In the genomic region with DNA sequence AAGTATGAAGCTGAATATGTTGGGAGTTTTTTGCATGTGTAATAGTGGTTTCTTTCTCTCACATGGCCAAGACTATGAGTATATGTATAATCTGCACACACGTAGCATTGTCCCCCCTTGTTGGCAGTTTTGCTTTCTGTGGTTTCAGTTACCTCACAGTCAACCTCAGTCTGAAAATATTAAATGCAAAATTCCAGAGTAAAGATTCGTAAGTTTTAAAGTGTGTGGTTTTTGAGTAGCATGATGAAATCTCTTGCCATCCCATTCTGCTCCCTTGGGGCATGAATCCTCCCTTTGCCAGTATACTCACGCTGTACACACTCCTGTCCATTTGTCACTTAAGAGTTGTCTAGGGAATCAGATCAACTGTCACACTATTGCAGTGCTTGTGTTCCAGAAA, we compare ENCODE assay signal across 13 cellular contexts.
DNase-seq lines count a peak whose midpoint lies in the region; ATAC-seq and TF ChIP-seq lines count a peak whose summit lies in the region.
"Had no signal": no experiment of that assay in that cellular context is flagged by ENCODE, and none has a peak within 500 bp of the region (broad histone marks: within the 10 kb centered on the region; RNA-seq: fewer than 3 reads in every experiment).

No MANE protein-coding gene starts in this region.

- intact Hi-C loops in activated T-helper 1 cell treated with anti-CD3 and anti-CD28 coated beads, Interleukin-12 subunit alpha, Interleukin-12 subunit beta, Interleukin-2, Interleukin-4 antibody, amounts not matched to agents 30 ng/mL and 10 ng/mL and 1 ng/mL, durations not matched to agents 14 hours and 24 hours and 36 hours (cut with micrococcal nuclease), result no loop called here

- TF ChIP-seq CTCF in cardiac fibroblast (IDR thresholded peaks at IDR 0.05; ENCODE audit: low read depth, low read length) (no peak), nephron progenitor cell (IDR thresholded peaks at IDR 0.05) (no peak)

- no peaks in the 10 kb centered on the region for H3K9me3 Mint-ChIP-seq in activated T-helper 1 cell treated with anti-CD3 and anti-CD28 coated beads, Interleukin-12 subunit alpha, Interleukin-12 subunit beta, Interleukin-2, Interleukin-4 antibody, amounts not matched to agents 30 ng/mL and 10 ng/mL and 1 ng/mL, durations not matched to agents 14 hours and 24 hours and 36 hours
- H3K9me3 Mint-ChIP-seq in nephron progenitor cell, result no peaks in the 10 kb centered on the region
- H3K9me3 Mint-ChIP-seq: stimulated activated naive CD8-positive, alpha-beta T cell treated with anti-CD3 and anti-CD28 coated beads, Interleukin-15, Interleukin-2, amounts not matched to agents 100 ng/mL and 50 ng/mL, for 24 hours had no signal

- no peaks in the 10 kb centered on the region for H3K36me3 Mint-ChIP-seq in activated T-helper 1 cell treated with anti-CD3 and anti-CD28 coated beads, Interleukin-12 subunit alpha, Interleukin-12 subunit beta, Interleukin-2, Interleukin-4 antibody, amounts not matched to agents 30 ng/mL and 10 ng/mL and 1 ng/mL, durations not matched to agents 14 hours and 24 hours and 36 hours (ENCODE audit: low read depth)
- H3K36me3 Mint-ChIP-seq in nephron progenitor cell (ENCODE audit: low read depth), result no peaks in the 10 kb centered on the region

- peaks cover 4% of the 10 kb centered on the region for H3K27me3 Mint-ChIP-seq in activated T-helper 1 cell treated with anti-CD3 and anti-CD28 coated beads, Interleukin-12 subunit alpha, Interleukin-12 subunit beta, Interleukin-2, Interleukin-4 antibody, amounts not matched to agents 30 ng/mL and 10 ng/mL and 1 ng/mL, durations not matched to agents 14 hours and 24 hours and 36 hours (ENCODE audit: insufficient read depth)
- H3K27me3 Mint-ChIP-seq in nephron progenitor cell (ENCODE audit: low read depth, poor library complexity), result no peaks in the 10 kb centered on the region

- DNase-seq in ACHN (peak; percentile 2), HT1080 (ENCODE audit: low read depth) (peak; percentile 72), cardiac fibroblast (ENCODE audit: low read depth in 2 of 2) (peak; percentile 46 to 91), nephron progenitor cell (no peak), hypothalamus (lab: John Stamatoyannopoulos, UW) (no peak), DMS53 (lab: John Stamatoyannopoulos, UW) (no peak)
- no peak for DNase-seq in activated T-helper 1 cell treated with anti-CD3 and anti-CD28 coated beads, Interleukin-12 subunit alpha, Interleukin-12 subunit beta, Interleukin-2, Interleukin-4 antibody, amounts not matched to agents 30 ng/mL and 10 ng/mL and 1 ng/mL, durations not matched to agents 14 hours and 24 hours and 36 hours (ENCODE audit: low spot score)
- DNase-seq: activated gamma-delta T cell treated with Interleukin-2 at 50 U/mL for 16 hours, lower lobe of right lung, T-helper 9 cell had no signal

- H3K4me1 Mint-ChIP-seq in activated T-helper 1 cell treated with anti-CD3 and anti-CD28 coated beads, Interleukin-12 subunit alpha, Interleukin-12 subunit beta, Interleukin-2, Interleukin-4 antibody, amounts not matched to agents 30 ng/mL and 10 ng/mL and 1 ng/mL, durations not matched to agents 14 hours and 24 hours and 36 hours (ENCODE audit: low read depth), result no peaks in the 10 kb centered on the region
- H3K4me1 Mint-ChIP-seq in nephron progenitor cell, result no peaks in the 10 kb centered on the region

- no peak overlapping the region for H3K27ac Mint-ChIP-seq in activated T-helper 1 cell treated with anti-CD3 and anti-CD28 coated beads, Interleukin-12 subunit alpha, Interleukin-12 subunit beta, Interleukin-2, Interleukin-4 antibody, amounts not matched to agents 30 ng/mL and 10 ng/mL and 1 ng/mL, durations not matched to agents 14 hours and 24 hours and 36 hours
- no peak overlapping the region for H3K27ac Mint-ChIP-seq in nephron progenitor cell
- H3K27ac Mint-ChIP-seq: stimulated activated naive CD8-positive, alpha-beta T cell treated with anti-CD3 and anti-CD28 coated beads, Interleukin-15, Interleukin-2, amounts not matched to agents 100 ng/mL and 50 ng/mL, for 24 hours had no signal

- peak; percentile 47 for ATAC-seq in GM19043 (IDR thresholded peaks at IDR 0.05; ENCODE audit: low read depth, unreplicated experiment)
- ATAC-seq: lower lobe of right lung, sciatic nerve had no signal

- H3K4me3 ChIP-seq in cardiac fibroblast (replicated peaks in 1 of 2; ENCODE audit: low read depth in 2 of 2, low read length in 2 of 2), result no peak overlapping the region
- H3K4me3 ChIP-seq: lower lobe of right lung had no signal

- in situ Hi-C loops in ACHN (cut with HindIII; ENCODE audit: low pct_ligation_motif_present, low pct_unique_long_range_greater_than_20kb, low sequenced_read_pairs), result no loop called here

- no peak overlapping the region for H3K4me3 Mint-ChIP-seq in activated T-helper 1 cell treated with anti-CD3 and anti-CD28 coated beads, Interleukin-12 subunit alpha, Interleukin-12 subunit beta, Interleukin-2, Interleukin-4 antibody, amounts not matched to agents 30 ng/mL and 10 ng/mL and 1 ng/mL, durations not matched to agents 14 hours and 24 hours and 36 hours
- H3K4me3 Mint-ChIP-seq in nephron progenitor cell, result no peak overlapping the region
- H3K4me3 Mint-ChIP-seq: stimulated activated naive CD8-positive, alpha-beta T cell treated with anti-CD3 and anti-CD28 coated beads, Interleukin-15, Interleukin-2, amounts not matched to agents 100 ng/mL and 50 ng/mL, for 24 hours had no signal

Comparison
In these comparisons a context has a peak if more than half of its experiments do, and no peak if none do; other contexts are left out.
1. DNase-seq: peak in ACHN (single experiment), HT1080 (single experiment) and cardiac fibroblast (2 of 2); none in activated T-helper 1 cell treated with anti-CD3 and anti-CD28 coated beads, Interleukin-12 subunit alpha, Interleukin-12 subunit beta, Interleukin-2, Interleukin-4 antibody, amounts not matched to agents 30 ng/mL and 10 ng/mL and 1 ng/mL, durations not matched to agents 14 hours and 24 hours and 36 hours (single experiment), nephron progenitor cell (single experiment), hypothalamus (0 of 51) and DMS53 (single experiment).